Comparison of ENCODE assay signal across 21 cellular contexts in genomic region chr6:111894951-111895350, GRCh38.
"Had no signal": no experiment of that assay in that cellular context is flagged by ENCODE, and none has a peak within 500 bp of the region (broad histone marks: within the 10 kb centered on the region; RNA-seq: fewer than 3 reads in every experiment).

No MANE protein-coding gene starts in this region.

- H3K36me3 Mint-ChIP-seq: mesothelial cell of epicardium, natural killer cell, neural progenitor cell, type B pancreatic cell had no signal

- H3K9me3 Mint-ChIP-seq: dendritic cell treated with granulocyte-macrophage colony-stimulating factor and Interleukin-4, amounts not matched to agents 40 ng/mL and 50 ng/mL, for 4 days; effector memory CD8-positive, alpha-beta T cell; mesothelial cell of epicardium; natural killer cell; type B pancreatic cell had no signal

- H3K4me2 ChIP-seq: neural progenitor cell had no signal

- ATAC-seq: effector memory CD8-positive, alpha-beta T cell; gastrocnemius medialis; heart right ventricle; left lobe of liver; natural killer cell; pancreas; right cardiac atrium; stimulated activated naive CD8-positive, alpha-beta T cell treated with anti-CD3 and anti-CD28 coated beads, Interleukin-15, Interleukin-2, amounts not matched to agents 100 U/mL and 50 U/mL, for 24 hours had no signal

- H3K4me1 ChIP-seq: esophagus squamous epithelium, gastrocnemius medialis, pancreas, suprapubic skin, thyroid gland had no signal

- H3K9me3 ChIP-seq: esophagus squamous epithelium, gastrocnemius medialis, heart right ventricle, pancreas, suprapubic skin, thyroid gland had no signal

- H3K4me1 Mint-ChIP-seq: natural killer cell had no signal

- H2AFZ ChIP-seq: neural progenitor cell had no signal

- H3K36me3 ChIP-seq: esophagus squamous epithelium, gastrocnemius medialis, heart right ventricle, neural progenitor cell, pancreas, suprapubic skin, thyroid gland had no signal

- DNase-seq: effector memory CD8-positive, alpha-beta T cell; esophagus squamous epithelium; gastrocnemius medialis; heart right ventricle; hypothalamus; islet precursor cell; natural killer cell; nucleus accumbens; pancreas; right cardiac atrium; small intestine; stimulated activated CD4-positive, alpha-beta T cell treated with anti-CD3 and anti-CD28 coated beads, Interleukin-12 subunit alpha, Interleukin-12 subunit beta, amount 100 ng/mL, for 4 hours; stimulated activated naive CD8-positive, alpha-beta T cell treated with anti-CD3 and anti-CD28 coated beads, Interleukin-15, Interleukin-2, amounts not matched to agents 100 U/mL and 50 U/mL, for 24 hours; thyroid gland had no signal

- H3K27ac ChIP-seq: esophagus squamous epithelium, gastrocnemius medialis, heart right ventricle, neural progenitor cell, pancreas, suprapubic skin, thyroid gland had no signal

- H3K4me3 ChIP-seq: esophagus squamous epithelium, gastrocnemius medialis, heart right ventricle, neural progenitor cell, pancreas, suprapubic skin, thyroid gland had no signal

- H3K4me3 Mint-ChIP-seq: dendritic cell treated with granulocyte-macrophage colony-stimulating factor and Interleukin-4, amounts not matched to agents 40 ng/mL and 50 ng/mL, for 4 days; effector memory CD8-positive, alpha-beta T cell; mesothelial cell of epicardium; natural killer cell; neural progenitor cell; type B pancreatic cell had no signal

- H3K27ac Mint-ChIP-seq: dendritic cell treated with granulocyte-macrophage colony-stimulating factor and Interleukin-4, amounts not matched to agents 40 ng/mL and 50 ng/mL, for 4 days; effector memory CD8-positive, alpha-beta T cell; mesothelial cell of epicardium; natural killer cell; neural progenitor cell; progenitor cell of endocrine pancreas; type B pancreatic cell had no signal

- H3K27me3 ChIP-seq: esophagus squamous epithelium, gastrocnemius medialis, heart right ventricle, pancreas, suprapubic skin, thyroid gland had no signal

- H3K27me3 Mint-ChIP-seq: dendritic cell treated with granulocyte-macrophage colony-stimulating factor and Interleukin-4, amounts not matched to agents 40 ng/mL and 50 ng/mL, for 4 days; effector memory CD8-positive, alpha-beta T cell; type B pancreatic cell had no signal
